In the genomic region with DNA sequence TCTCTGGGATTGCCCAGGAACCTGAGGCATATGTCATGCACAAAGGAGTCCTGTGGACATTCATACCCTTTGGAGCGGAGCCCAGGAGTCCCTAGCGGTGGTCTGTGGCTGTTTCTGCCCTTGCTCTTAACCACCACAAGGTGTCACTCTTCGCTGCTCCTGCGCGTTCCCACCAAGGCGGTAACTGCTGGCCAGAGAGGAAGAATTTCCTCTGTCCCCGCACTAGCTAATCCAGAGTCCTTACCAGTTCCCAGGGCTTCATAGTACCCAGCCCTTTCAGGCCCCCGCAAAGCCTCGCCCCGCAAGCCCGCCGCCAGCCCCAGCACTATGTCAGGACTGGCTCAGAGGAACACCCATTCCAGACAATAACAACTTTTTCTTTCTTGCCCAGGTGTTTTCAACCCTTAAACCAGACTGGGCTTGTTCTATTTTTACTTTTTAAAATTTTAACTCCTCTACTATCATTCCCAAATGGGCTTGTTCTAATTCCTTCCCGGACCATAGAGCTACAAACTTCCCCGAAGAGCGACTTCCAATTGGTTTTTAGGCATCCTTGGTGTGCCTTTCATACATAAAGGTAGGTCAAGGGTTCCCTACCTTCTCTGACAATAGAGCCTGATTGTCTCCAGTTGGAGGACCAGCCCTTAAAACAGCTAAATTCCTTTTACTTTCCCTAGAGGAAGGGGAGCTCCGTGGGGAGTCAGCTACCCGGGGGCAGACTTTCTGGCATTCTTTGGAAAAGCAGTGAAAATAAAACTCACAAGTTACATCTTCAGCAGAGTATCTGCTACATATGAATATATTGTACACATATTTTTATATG, we compare ENCODE assay signal across 8 cellular contexts. TPM values are rescaled to one million over a fixed set of nuclear protein-coding genes. Genes with fewer than 3 reads are reported as not detected.
DNase-seq lines count a peak whose midpoint lies in the region; ATAC-seq and TF ChIP-seq lines count a peak whose summit lies in the region.

No MANE protein-coding gene starts in this region.

- peak; percentile 68 for ATAC-seq in thoracic aorta (ENCODE audit: insufficient number of reproducible peaks, low FRiP score, low read depth)

- peak overlapping the region; percentile 15 to 26 for H3K27ac ChIP-seq in thoracic aorta

- H3K27me3 ChIP-seq in thoracic aorta (replicated peaks; ENCODE audit: insufficient read depth) = no peaks in the 10 kb centered on the region

- H3K9me3 ChIP-seq in thoracic aorta = no peaks in the 10 kb centered on the region

- in situ Hi-C loops in SK-MEL-5 (cut with HindIII; ENCODE audit: low pct_unique_long_range_greater_than_20kb, low sequenced_read_pairs) = no loop called here

- H3K36me3 ChIP-seq in thoracic aorta = no peaks in the 10 kb centered on the region

- no peak for TF ChIP-seq POLR2A in NB4 (IDR thresholded peaks at IDR 0.05; ENCODE audit: extremely low read depth, insufficient read length)

- TF ChIP-seq CTCF in NB4 (IDR thresholded peaks at IDR 0.05; ENCODE audit: low read depth, low read length) (peak; percentile 99), thoracic aorta (IDR thresholded peaks at IDR 0.05) (peak; percentile 98)

- H3K4me1 ChIP-seq in thoracic aorta (ENCODE audit: control insufficient read depth in 1 of 2, low read depth in 2 of 2) = peaks cover 9 to 20% of the 10 kb centered on the region in 2 donors

- H3K4me3 ChIP-seq in NB4 (ENCODE audit: low read depth, low read length) (no peak overlapping the region), thoracic aorta (peak overlapping the region; percentile 17)

- DNase-seq in DMS 273 (lab: John Stamatoyannopoulos, UW; ENCODE audit: unreplicated experiment) = peak; percentile 91
- DNase-seq in GOT3 (lab: John Stamatoyannopoulos, UW) = peak; percentile 29
- peak; percentile 90 for DNase-seq in NB4 (ENCODE audit: low read depth)
- DNase-seq in SK-MEL-5 (ENCODE audit: low read depth, low spot score) = peak; percentile 94
- peak; percentile 11 to 41 (median 23) for DNase-seq in activated naive CD4-positive, alpha-beta T cell (lab: John Stamatoyannopoulos, UW)
- peak; percentile 78 for DNase-seq in glomerular endothelial cell (ENCODE audit: extremely low read depth, low read depth, low spot score)
- DNase-seq in occipital lobe (lab: John Stamatoyannopoulos, UW) = peak; percentile 66
- DNase-seq in thoracic aorta (ENCODE audit: low spot score) = peak; percentile 45

RNA-seq across cellular contexts. Expression of a gene that starts 31.8 kb away (rescaled TPM):
- 2.1 and 2.2 TPM in 2 replicates for total RNA-seq in SK-MEL-5 (2014; rRNA removed; shearing (Covaris generic))
- polyA plus RNA-seq in SK-MEL-5 (2015; cell fraction: cytosol; rRNA removed) = 0.96 and 2.8 TPM in 2 replicates
- polyA plus RNA-seq in SK-MEL-5 (2015; cell fraction: nucleus; rRNA removed) = 1.6 and 2.8 TPM in 2 replicates
- total RNA-seq in glomerular endothelial cell = 1.3 and 1.6 TPM in 2 replicates
- total RNA-seq in occipital lobe = 6.1 TPM
- total RNA-seq in thoracic aorta = 1 to 10 TPM; 1.6 to 7.7 TPM

RNA-seq across cellular contexts. Expression of a gene that starts 54.8 kb away (rescaled TPM):
- total RNA-seq in SK-MEL-5 (2014; rRNA removed; shearing (Covaris generic)) = 88.4 and 99.6 TPM in 2 replicates
- polyA plus RNA-seq in SK-MEL-5 (2015; cell fraction: cytosol; rRNA removed) = 65.1 and 69.2 TPM in 2 replicates
- polyA plus RNA-seq in SK-MEL-5 (2015; cell fraction: nucleus; rRNA removed) = 28.8 and 29.4 TPM in 2 replicates
- total RNA-seq in glomerular endothelial cell = 52.7 and 64.9 TPM in 2 replicates
- total RNA-seq in occipital lobe = 241 TPM
- total RNA-seq in thoracic aorta = 10 to 100 TPM; 63.5 to 97.5 TPM

Comparison
In these comparisons a context has a peak if more than half of its experiments do, and no peak if none do; other contexts are left out.
1. DNase-seq: peak in every context shown above with its lines; median percentile 94 in SK-MEL-5; 91 in DMS 273; 90 in NB4; 78 in glomerular endothelial cell; 66 in occipital lobe; 45 in thoracic aorta; 29 in GOT3; 23 in activated naive CD4-positive, alpha-beta T cell.